In genomic region chr4:113312529-113312928, GRCh38 we compare ENCODE assay signal across 17 cellular contexts.
DNase-seq lines count a peak whose midpoint lies in the region; ATAC-seq, FAIRE-seq and TF ChIP-seq lines count a peak whose summit lies in the region.
"Had no signal": no experiment of that assay in that cellular context is flagged by ENCODE, and none has a peak within 500 bp of the region (broad histone marks: within the 10 kb centered on the region; RNA-seq: fewer than 3 reads in every experiment).

No MANE protein-coding gene starts in this region.

- peak; percentile 60 for ATAC-seq in WTC11
- ATAC-seq in HepG2, result no peak
- no peak for ATAC-seq in activated CD8-positive, alpha-beta T cell treated with anti-CD3 and anti-CD28 coated beads, Interleukin-2, amount 10 ng/mL, durations not matched to agents 7 days and 5 days

- H3K36me3 Mint-ChIP-seq in WTC11 (peaks cover 8% of the 10 kb centered on the region), glutamatergic neuron (ENCODE audit: unreplicated experiment) (no peaks in the 10 kb centered on the region), nephron progenitor cell (ENCODE audit: low read depth) (peaks cover 9% of the 10 kb centered on the region)
- H3K36me3 Mint-ChIP-seq in activated CD8-positive, alpha-beta T cell treated with anti-CD3 and anti-CD28 coated beads, Interleukin-2, amount 10 ng/mL, durations not matched to agents 7 days and 5 days (ENCODE audit: low read depth), result no peaks in the 10 kb centered on the region
- H3K36me3 Mint-ChIP-seq: CD4-positive, alpha-beta memory T cell had no signal

- intact Hi-C loops in HepG2 (cut with micrococcal nuclease; ENCODE audit: unreplicated experiment), result no loop called here
- intact Hi-C loops in vagina (cut with DNase I), result no loop called here

- H2AFZ ChIP-seq in HepG2 (ENCODE audit: low read length), result no peak overlapping the region

- H3K4me3 ChIP-seq in H7 (ENCODE audit: insufficient read depth, low read depth, low read length) (no peak overlapping the region), HepG2 (replicated peaks in 1 of 3; ENCODE audit: insufficient read depth in 1 of 3, low read depth in 2 of 3, low read length in 3 of 3) (no peak overlapping the region), vagina (no peak overlapping the region)

- in situ Hi-C loops in HepG2 (cut with HindIII; ENCODE audit: extremely low pct_ligation_motif_present, low pct_unique_long_range_greater_than_20kb), result no loop called here

- no peak for TF ChIP-seq EP300 in HepG2 (IDR thresholded peaks at IDR 0.05; ENCODE audit: low read depth in 2 of 2, low read length in 2 of 2)
- no peak for TF ChIP-seq EP300 in HepG2 (CRISPR knock-in tag; IDR thresholded peaks at IDR 0.05; ENCODE audit: borderline replicate concordance)

- peak; percentile 29 for DNase-seq in H7
- DNase-seq in WTC11 (ENCODE audit: low spot score), result no peak
- no peak for DNase-seq in glutamatergic neuron
- no peak for DNase-seq in nephron progenitor cell
- DNase-seq in HepG2 (ENCODE audit: low spot score), result no peak
- no peak for DNase-seq in NCI-H446 (lab: John Stamatoyannopoulos, UW)
- no peak for DNase-seq in activated CD8-positive, alpha-beta T cell treated with anti-CD3 and anti-CD28 coated beads, Interleukin-2, amount 10 ng/mL, durations not matched to agents 7 days and 5 days
- DNase-seq in vagina (ENCODE audit: extremely low spot score in 2 of 2), result no peak
- DNase-seq: C1 segment of cervical spinal cord; Calu3; CD4-positive, alpha-beta memory T cell; COR-L47; DMS53; DMS79 treated with DMSO at 0.1 percent for 48 hours; HCEC 1CT had no signal

- H3K27me3 Mint-ChIP-seq in WTC11 (ENCODE audit: low read depth) (no peaks in the 10 kb centered on the region), glutamatergic neuron (ENCODE audit: unreplicated experiment) (peaks cover 11% of the 10 kb centered on the region), nephron progenitor cell (ENCODE audit: low read depth, poor library complexity) (no peaks in the 10 kb centered on the region)
- H3K27me3 Mint-ChIP-seq in activated CD8-positive, alpha-beta T cell treated with anti-CD3 and anti-CD28 coated beads, Interleukin-2, amount 10 ng/mL, durations not matched to agents 7 days and 5 days (ENCODE audit: low read depth), result peaks cover 6% of the 10 kb centered on the region

- WGBS in HepG2 (ENCODE audit: low lambda C conversion rate), result 87% methylated on average over 3 of the region's 3 CpGs

- POLR2A ChIA-PET in WTC11 (lab: Charles Lee) (interaction anchor here (0.6 kb wide), 1 partner anchor 561 kb away, joined by 8 read pairs; no protein-coding TSS in a partner anchor), HepG2 (lab: Yijun Ruan, JAX) (no interaction called here)
- POLR2A ChIA-PET in activated CD8-positive, alpha-beta T cell treated with anti-CD3 and anti-CD28 coated beads, Interleukin-2, amount 10 ng/mL, durations not matched to agents 7 days and 5 days (lab: Charles Lee), result no interaction called here

- H3K36me3 ChIP-seq in H7 (replicated peaks; ENCODE audit: control insufficient read depth, insufficient read depth, low read length) (no peaks in the 10 kb centered on the region), HepG2 (replicated peaks in 1 of 2; ENCODE audit: control insufficient read depth in 1 of 2, insufficient read depth in 2 of 2, low read length in 2 of 2) (no peaks in the 10 kb centered on the region), vagina (peaks cover 0 to 7% of the 10 kb centered on the region in 2 donors)

- H3K27me3 ChIP-seq in H7 (ENCODE audit: control insufficient read depth, insufficient read depth, low read length) (no peaks in the 10 kb centered on the region), HepG2 (ENCODE audit: control insufficient read depth in 1 of 2, insufficient read depth in 2 of 2, low read length in 2 of 2) (no peaks in the 10 kb centered on the region; a peak in 1 of 5 replicates), vagina (no peaks in the 10 kb centered on the region)

- no peak overlapping the region for H3K9ac ChIP-seq in HepG2 (ENCODE audit: insufficient read depth, low read depth, low read length)

- H3K4me1 Mint-ChIP-seq in WTC11 (peaks cover 6% of the 10 kb centered on the region), glutamatergic neuron (ENCODE audit: low read depth, unreplicated experiment) (no peaks in the 10 kb centered on the region), nephron progenitor cell (no peaks in the 10 kb centered on the region)
- H3K4me1 Mint-ChIP-seq in activated CD8-positive, alpha-beta T cell treated with anti-CD3 and anti-CD28 coated beads, Interleukin-2, amount 10 ng/mL, durations not matched to agents 7 days and 5 days (ENCODE audit: low read depth), result peaks cover 11% of the 10 kb centered on the region

- no peak overlapping the region for H3K27ac ChIP-seq in HepG2 (ENCODE audit: extremely low read length, insufficient read depth, low read length)
- no peak overlapping the region for H3K27ac ChIP-seq in vagina

- H3K79me2 ChIP-seq in HepG2 (ENCODE audit: insufficient read depth, low read length), result no peaks in the 10 kb centered on the region

- H3K9me3 Mint-ChIP-seq in WTC11, result no peaks in the 10 kb centered on the region
- H3K9me3 Mint-ChIP-seq in glutamatergic neuron (ENCODE audit: unreplicated experiment), result peaks cover 2% of the 10 kb centered on the region
- H3K9me3 Mint-ChIP-seq in nephron progenitor cell, result no peaks in the 10 kb centered on the region
- no peaks in the 10 kb centered on the region for H3K9me3 Mint-ChIP-seq in activated CD8-positive, alpha-beta T cell treated with anti-CD3 and anti-CD28 coated beads, Interleukin-2, amount 10 ng/mL, durations not matched to agents 7 days and 5 days (ENCODE audit: insufficient read depth)
- H3K9me3 Mint-ChIP-seq: CD4-positive, alpha-beta memory T cell had no signal

- H3K4me2 ChIP-seq in HepG2 (ENCODE audit: low read depth, low read length), result no peak overlapping the region

- CTCF ChIA-PET in WTC11 (lab: Charles Lee) (interaction anchor here (1.2 kb wide), 1 partner anchor 17 kb away, joined by 3 read pairs; no protein-coding TSS in a partner anchor), HepG2 (lab: Yijun Ruan, JAX; ENCODE audit: low intra/inter-chr PET ratio, low total read pairs) (no interaction called here)
- CTCF ChIA-PET in activated CD8-positive, alpha-beta T cell treated with anti-CD3 and anti-CD28 coated beads, Interleukin-2, amount 10 ng/mL, durations not matched to agents 7 days and 5 days (lab: Charles Lee), result interaction anchor here (1.1 kb wide), 1 partner anchor 759 kb away, joined by 3 read pairs; no protein-coding TSS in a partner anchor

- BruUV-seq in HepG2 (replicated peaks; lab: Mats Ljungman, UMichigan), result no TSS peak

- H4K20me1 ChIP-seq in HepG2 (ENCODE audit: insufficient read depth, low read length), result no peaks in the 10 kb centered on the region

- H3K27ac Mint-ChIP-seq in WTC11, result peak overlapping the region; percentile 48
- peak overlapping the region; percentile 4 for H3K27ac Mint-ChIP-seq in glutamatergic neuron (ENCODE audit: unreplicated experiment)
- H3K27ac Mint-ChIP-seq in nephron progenitor cell, result peak overlapping the region; percentile 48
- H3K27ac Mint-ChIP-seq in activated CD8-positive, alpha-beta T cell treated with anti-CD3 and anti-CD28 coated beads, Interleukin-2, amount 10 ng/mL, durations not matched to agents 7 days and 5 days, result no peak overlapping the region
- H3K27ac Mint-ChIP-seq: CD4-positive, alpha-beta memory T cell had no signal

- TF ChIP-seq RAD21 in HepG2 (CRISPR knock-in tag; IDR thresholded peaks at IDR 0.05), result no peak

- H3K9me3 ChIP-seq in HepG2 (ENCODE audit: low read length) (no peaks in the 10 kb centered on the region), vagina (no peaks in the 10 kb centered on the region)

- H3K4me3 Mint-ChIP-seq in WTC11 (no peak overlapping the region), glutamatergic neuron (ENCODE audit: unreplicated experiment) (no peak overlapping the region), nephron progenitor cell (no peak overlapping the region)
- no peak overlapping the region for H3K4me3 Mint-ChIP-seq in activated CD8-positive, alpha-beta T cell treated with anti-CD3 and anti-CD28 coated beads, Interleukin-2, amount 10 ng/mL, durations not matched to agents 7 days and 5 days
- H3K4me3 Mint-ChIP-seq: CD4-positive, alpha-beta memory T cell had no signal

- H3K4me1 ChIP-seq in HepG2 (ENCODE audit: insufficient read depth, low read length) (no peaks in the 10 kb centered on the region), vagina (peaks cover 7% of the 10 kb centered on the region)

- TF ChIP-seq POLR2A in HepG2 (IDR thresholded peaks at IDR 0.05; ENCODE audit: insufficient read depth in 1 of 2, low read depth in 2 of 2, low read length in 2 of 2) (no peak), vagina (IDR thresholded peaks at IDR 0.05) (no peak)

- no peak for FAIRE-seq in HepG2 (lab: Jason Lieb, UNC)
- FAIRE-seq: G401.6, GM12892 had no signal

- TF ChIP-seq CTCF in WTC11 (IDR thresholded peaks at IDR 0.05) (no peak), glutamatergic neuron (IDR thresholded peaks at IDR 0.05; ENCODE audit: partially characterized antibody, unreplicated experiment) (no peak), nephron progenitor cell (IDR thresholded peaks at IDR 0.05) (no peak), HepG2 (CRISPR knock-in tag; IDR thresholded peaks at IDR 0.05) (no peak), vagina (IDR thresholded peaks at IDR 0.05) (no peak)

TF ChIP-seq in WTC11, 78 proteins besides CTCF, POLR2A, EP300 and RAD21:
- TF ChIP-seq SOX15 (CRISPR knock-in tag; IDR thresholded peaks at IDR 0.05), result no peak

TF ChIP-seq in HepG2, 621 proteins besides CTCF, POLR2A, EP300 and RAD21:
- TF ChIP-seq U2AF1 (optimal IDR thresholded peaks at IDR 0.05; ENCODE audit: low read depth, low read length) (no peak), RFX5 (IDR thresholded peaks at IDR 0.05; ENCODE audit: low read depth, low read length) (no peak), SMYD3 (CRISPR knock-in tag; IDR thresholded peaks at IDR 0.05) (no peak), ZSCAN22 (CRISPR knock-in tag; IDR thresholded peaks at IDR 0.05) (no peak), SMAD3 (CRISPR knock-in tag; IDR thresholded peaks at IDR 0.05) (no peak), ZFP62 (CRISPR knock-in tag; IDR thresholded peaks at IDR 0.05) (no peak), HNF4G (IDR thresholded peaks at IDR 0.05; ENCODE audit: borderline replicate concordance, low read depth, low read length) (no peak), HNF4G (CRISPR knock-in tag; IDR thresholded peaks at IDR 0.05; ENCODE audit: borderline replicate concordance, low read depth) (no peak), TBL1XR1 (IDR thresholded peaks at IDR 0.05; ENCODE audit: borderline replicate concordance, low read length, partially characterized antibody) (no peak), MBNL3 (CRISPR knock-in tag; conservative IDR thresholded peaks at IDR 0.05) (no peak), ZSCAN20 (CRISPR knock-in tag; IDR thresholded peaks at IDR 0.05; ENCODE audit: borderline replicate concordance) (no peak), ZNF577 (CRISPR knock-in tag; IDR thresholded peaks at IDR 0.05; ENCODE audit: borderline replicate concordance, low read depth) (no peak), RNF2 (conservative IDR thresholded peaks at IDR 0.05; ENCODE audit: low read depth) (no peak), ASH2L (IDR thresholded peaks at IDR 0.05; ENCODE audit: insufficient read length, low read depth, low read length) (no peak), ARNTL (CRISPR knock-in tag; IDR thresholded peaks at IDR 0.05) (no peak)
